In genomic region chr12:94771199-94771598, GRCh38 we compare ENCODE assay signal across 19 cellular contexts.
"Had no signal": no experiment of that assay in that cellular context is flagged by ENCODE, and none has a peak within 500 bp of the region (broad histone marks: within the 10 kb centered on the region; RNA-seq: fewer than 3 reads in every experiment).

No MANE protein-coding gene starts in this region.

- H3K27ac ChIP-seq: HL-60, RWPE1 had no signal

- H3K27me3 ChIP-seq: MG63 had no signal

- H3K9ac ChIP-seq: SK-N-SH had no signal

- H3K4me3 ChIP-seq: MG63 had no signal

- H3K36me3 ChIP-seq: MG63 had no signal

- H3K9me3 ChIP-seq: SK-N-SH had no signal

- H3K9me2 ChIP-seq: SK-N-SH had no signal

- ATAC-seq: Panc1, PC-3 had no signal

- DNase-seq: KBM-7, MG63, NCI-H1092, NCI-H1105 treated with DMSO at 0.1 percent for 48 hours, NCI-H1417 treated with DMSO at 0.1 percent for 48 hours, NCI-H146, NCI-H1930, NCI-H2081, NCI-H2107, NCI-H2227 treated with DMSO at 0.1 percent for 48 hours, NCI-H69, NCI-H774, PC-3, SHP77, SK-N-SH, SW 1271 had no signal

- H3K4me2 ChIP-seq: SK-N-SH had no signal
